In the genomic region with DNA sequence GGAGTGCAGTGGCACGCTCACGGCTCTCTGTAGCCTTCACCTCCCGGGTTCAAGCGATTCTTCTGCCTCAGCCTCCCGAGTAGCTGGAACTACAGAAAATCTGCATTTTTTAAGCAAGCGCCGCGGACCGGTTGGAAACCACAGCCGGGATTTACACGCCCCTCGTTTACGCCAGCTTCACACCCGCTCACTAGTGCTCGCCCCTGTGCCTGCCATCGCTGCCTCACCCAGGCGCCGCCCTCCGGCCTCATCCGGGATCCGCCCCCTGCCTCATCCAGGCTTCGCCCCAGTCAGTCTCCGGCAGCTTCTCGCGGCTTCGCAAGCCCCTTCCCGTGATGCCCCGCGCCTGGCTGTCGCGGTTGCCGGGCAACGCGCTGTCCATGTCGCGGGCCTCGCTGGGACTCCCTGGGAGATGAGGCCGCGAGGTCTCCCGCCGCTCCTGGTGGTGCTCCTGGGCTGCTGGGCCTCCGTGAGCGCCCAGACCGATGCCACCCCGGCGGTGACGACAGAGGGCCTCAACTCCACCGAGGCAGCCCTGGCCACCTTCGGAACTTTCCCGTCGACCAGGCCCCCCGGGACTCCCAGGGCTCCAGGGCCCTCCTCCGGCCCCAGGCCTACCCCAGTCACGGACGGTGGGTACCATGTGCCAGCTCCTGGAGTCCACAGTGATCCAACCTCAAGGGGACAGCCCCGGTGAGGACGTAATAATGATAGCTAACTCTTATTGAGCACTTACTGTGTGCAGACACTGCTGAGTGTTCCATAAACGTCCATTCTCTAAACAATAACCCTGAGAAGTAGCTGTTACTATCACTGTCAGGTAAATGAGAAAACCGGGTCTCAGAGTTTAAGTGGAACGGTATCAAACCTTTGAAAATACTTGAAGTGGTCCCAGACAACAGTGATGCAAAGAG, we compare ENCODE assay signal across 8 cellular contexts.
A peak's percentile ranks its signal among the peaks of the same experiment; 100 is the strongest.
DNase-seq lines count a peak whose midpoint lies in the region; ATAC-seq lines count a peak whose summit lies in the region.

TCTN1 (plus strand) TSS at position 359 of the 914 bp plus-strand sequence; CDS start at position 413, 54 bp downstream.

- DNase-seq in AG20443 (ENCODE audit: low spot score) (peak; percentile 100), NCI-H446 treated with DMSO at 0.1 percent for 48 hours (lab: John Stamatoyannopoulos, UW) (peak; percentile 86), cerebellar nuclear complex (lab: John Stamatoyannopoulos, UW) (peak; percentile 51 to 89), islet precursor cell (peak; percentile 100)
- peak; percentile 92 for DNase-seq in activated CD4-positive, alpha-beta T cell treated with anti-CD3 and anti-CD28 coated beads for 1 hour
- peak; percentile 96 for DNase-seq in stimulated activated CD4-positive, alpha-beta T cell treated with anti-CD3 and anti-CD28 coated beads, Interleukin-12 subunit alpha, Interleukin-12 subunit beta, amount 100 ng/mL, for 4 hours

- ATAC-seq in GM19043 (IDR thresholded peaks at IDR 0.05; ENCODE audit: low read depth, unreplicated experiment) (peak; percentile 90), HG03378 (IDR thresholded peaks at IDR 0.05; ENCODE audit: unreplicated experiment) (peak; percentile 59)

Comparison
In these comparisons a context has a peak if more than half of its experiments do, and no peak if none do; other contexts are left out.
1. Peak in every context shown above with its lines: DNase-seq and ATAC-seq.